In genomic region chr3:49930922-49931321, GRCh38 we compare ENCODE assay signal across 9 cellular contexts. TPM values are rescaled to one million over a fixed set of nuclear protein-coding genes. Genes with fewer than 3 reads are reported as not detected.
DNase-seq lines count a peak whose midpoint lies in the region; ATAC-seq and TF ChIP-seq lines count a peak whose summit lies in the region.
"Had no signal": no experiment of that assay in that cellular context is flagged by ENCODE, and none has a peak within 500 bp of the region (broad histone marks: within the 10 kb centered on the region; RNA-seq: fewer than 3 reads in every experiment).

No MANE protein-coding gene starts in this region.

- DNase-seq in COLO668 (lab: John Stamatoyannopoulos, UW; ENCODE audit: unreplicated experiment) (peak; percentile 8), HAP-1 (ENCODE audit: low spot score in 2 of 2) (peak; percentile 78 to 84), RPMI8226 (peak; percentile 64), mesothelial cell of epicardium (ENCODE audit: low spot score in 2 of 2, unreplicated experiment in 2 of 2) (no peak), COLO829 (ENCODE audit: low spot score) (no peak), GM19238 (ENCODE audit: insufficient read length, low spot score) (no peak)
- no peak for DNase-seq in activated CD8-positive, alpha-beta memory T cell treated with anti-CD3 and anti-CD28 coated beads, Interleukin-2, amount 50 U/mL, for 4 hours

- peaks cover 17% of the 10 kb centered on the region for H3K4me1 ChIP-seq in HAP-1

- no peaks in the 10 kb centered on the region for H3K9me3 ChIP-seq in HAP-1
- H3K9me3 ChIP-seq: body of pancreas had no signal

- no peak overlapping the region for H3K4me3 ChIP-seq in HAP-1
- H3K4me3 ChIP-seq: body of pancreas had no signal

- H3K4me1 Mint-ChIP-seq in mesothelial cell of epicardium, result peaks cover 17% of the 10 kb centered on the region

- H3K27ac Mint-ChIP-seq in mesothelial cell of epicardium, result peak overlapping the region; percentile 25

- no peaks in the 10 kb centered on the region for H3K9me3 Mint-ChIP-seq in mesothelial cell of epicardium

- no peaks in the 10 kb centered on the region for H3K36me3 Mint-ChIP-seq in mesothelial cell of epicardium

- H3K36me3 ChIP-seq in HAP-1 (replicated peaks), result no peaks in the 10 kb centered on the region

- no peak overlapping the region for H3K4me3 Mint-ChIP-seq in mesothelial cell of epicardium

- TF ChIP-seq CTCF in mesothelial cell of epicardium (IDR thresholded peaks at IDR 0.05; ENCODE audit: unreplicated experiment), result no peak

- no peaks in the 10 kb centered on the region for H3K27me3 ChIP-seq in HAP-1 (ENCODE audit: low read depth)
- H3K27me3 ChIP-seq: body of pancreas had no signal

- no peak for ATAC-seq in GM19467 (IDR thresholded peaks at IDR 0.05; ENCODE audit: unreplicated experiment)
- ATAC-seq: body of pancreas had no signal

- in situ Hi-C loops in HAP-1 (cut with MboI; ENCODE audit: low sequenced_read_pairs), result no loop called here

- no peaks in the 10 kb centered on the region for H3K27me3 Mint-ChIP-seq in mesothelial cell of epicardium (ENCODE audit: low read depth)

RNA-seq across cellular contexts. Expression of gene MON1A, which starts 1.3 kb away (rescaled TPM):
- 5.7 to 6.2 TPM (median 5.7 TPM) in 3 replicates for total RNA-seq in mesothelial cell of epicardium

RNA-seq across cellular contexts. Expression of gene RBM6, which starts 9.0 kb away (rescaled TPM):
- 158 to 162 TPM (median 159 TPM) in 3 replicates for total RNA-seq in mesothelial cell of epicardium

RNA-seq across cellular contexts. Expression of gene MST1R, which starts 27.2 kb away (rescaled TPM):
- 3.8 to 7.0 TPM (median 4.3 TPM) in 3 replicates for total RNA-seq in mesothelial cell of epicardium

Comparison
In these comparisons a context has a peak if more than half of its experiments do, and no peak if none do; other contexts are left out.
1. DNase-seq: peak in COLO668 (single experiment), HAP-1 (2 of 2) and RPMI8226 (single experiment); none in mesothelial cell of epicardium (0 of 2), COLO829 (single experiment), GM19238 (single experiment) and activated CD8-positive, alpha-beta memory T cell treated with anti-CD3 and anti-CD28 coated beads, Interleukin-2, amount 50 U/mL, for 4 hours (single experiment).